ENCODE assay signal across 17 cellular contexts in the genomic region with DNA sequence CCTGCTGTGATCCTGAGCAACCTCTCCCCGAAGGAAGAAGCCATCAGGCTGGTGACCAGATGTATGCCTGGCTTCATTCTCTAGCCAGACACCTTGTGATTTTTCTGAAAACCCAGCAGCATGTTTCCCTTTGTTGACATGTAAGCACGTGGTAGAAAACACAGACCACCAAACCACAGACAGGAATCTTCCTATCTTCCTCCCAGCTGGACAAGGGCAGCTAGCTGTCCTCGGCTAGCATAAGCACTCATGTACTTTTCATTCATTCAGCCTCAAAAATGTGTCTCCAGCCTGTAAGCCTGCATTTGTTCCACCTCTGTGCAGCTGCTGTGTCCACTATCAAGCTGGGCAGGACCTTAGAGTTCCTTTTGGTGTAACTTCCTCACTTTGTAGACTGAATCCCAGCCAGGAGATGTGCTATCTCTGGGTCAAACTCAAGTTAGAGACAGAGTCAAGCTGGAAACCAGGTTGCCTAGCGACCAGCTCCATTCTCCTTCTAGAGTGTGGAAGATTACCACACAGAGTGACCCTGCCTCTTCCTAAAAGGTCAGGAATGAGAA. TPM values are rescaled to one million over a fixed set of nuclear protein-coding genes. Genes with fewer than 3 reads are reported as not detected.
DNase-seq lines count a peak whose midpoint lies in the region; ATAC-seq and TF ChIP-seq lines count a peak whose summit lies in the region.
"Had no signal": no experiment of that assay in that cellular context is flagged by ENCODE, and none has a peak within 500 bp of the region (broad histone marks: within the 10 kb centered on the region; RNA-seq: fewer than 3 reads in every experiment).

No MANE protein-coding gene starts in this region.

- no peak overlapping the region for H3K4me3 Mint-ChIP-seq in endodermal cell
- no peak overlapping the region for H3K4me3 Mint-ChIP-seq in activated naive CD4-positive, alpha-beta T cell treated with anti-CD3 and anti-CD28 coated beads for 36 hours
- H3K4me3 Mint-ChIP-seq: activated naive CD8-positive, alpha-beta T cell had no signal

- no peak overlapping the region for H3K9ac ChIP-seq in endodermal cell (ENCODE audit: extremely low read depth, low read length, poor library complexity, severe bottlenecking)
- H3K9ac ChIP-seq in skeletal muscle satellite cell (ENCODE audit: low read depth, low read length), result no peak overlapping the region

- DNase-seq in NCI-H69 (lab: John Stamatoyannopoulos, UW) (peak; percentile 22), endodermal cell (peak; percentile 66), lung (ENCODE audit: low spot score) (peak; percentile 35), RKO (ENCODE audit: low spot score) (no peak), AG20443 (ENCODE audit: low spot score) (no peak)
- DNase-seq in activated naive CD4-positive, alpha-beta T cell treated with anti-CD3 and anti-CD28 coated beads for 36 hours, result no peak
- DNase-seq: foreskin melanocyte, Kasumi-1, NCI-H2171, T-helper 9 cell had no signal

- intact Hi-C loops in activated naive CD4-positive, alpha-beta T cell treated with anti-CD3 and anti-CD28 coated beads for 36 hours (cut with micrococcal nuclease), result no loop called here

- H3K36me3 ChIP-seq in endodermal cell (ENCODE audit: control insufficient read depth, insufficient read depth, low read length), result no peaks in the 10 kb centered on the region
- H3K36me3 ChIP-seq in lung (ENCODE audit: control insufficient read depth in 2 of 2, insufficient read depth in 2 of 2, low read length in 2 of 2), result no peaks in the 10 kb centered on the region
- H3K36me3 ChIP-seq in skeletal muscle satellite cell (ENCODE audit: insufficient read depth, low read length), result no peaks in the 10 kb centered on the region

- H3K4me3 ChIP-seq in endodermal cell (ENCODE audit: low read length) (no peak overlapping the region), lung (no peak overlapping the region), skeletal muscle satellite cell (ENCODE audit: low read length) (no peak overlapping the region)
- H3K4me3 ChIP-seq: coronary artery, psoas muscle had no signal

- H3K4me1 ChIP-seq in endodermal cell (ENCODE audit: control insufficient read depth, insufficient read depth, low read length) (peaks cover 17% of the 10 kb centered on the region), lung (ENCODE audit: control insufficient read depth in 2 of 2, insufficient read depth in 2 of 2, low read length in 2 of 2) (no peaks in the 10 kb centered on the region), skeletal muscle satellite cell (ENCODE audit: control insufficient read depth, insufficient read depth, low read length) (peaks cover 37% of the 10 kb centered on the region)
- H3K4me1 ChIP-seq: psoas muscle had no signal

- no peaks in the 10 kb centered on the region for H3K36me3 Mint-ChIP-seq in endodermal cell (ENCODE audit: low read depth)
- no peaks in the 10 kb centered on the region for H3K36me3 Mint-ChIP-seq in activated naive CD4-positive, alpha-beta T cell treated with anti-CD3 and anti-CD28 coated beads for 36 hours (ENCODE audit: low read depth)

- TF ChIP-seq CTCF in endodermal cell (conservative IDR thresholded peaks at IDR 0.05) (no peak), lung (IDR thresholded peaks at IDR 0.05; ENCODE audit: control extremely low read depth, extremely low read depth) (no peak)

- H3K4me1 Mint-ChIP-seq in endodermal cell, result peaks cover 33% of the 10 kb centered on the region
- no peaks in the 10 kb centered on the region for H3K4me1 Mint-ChIP-seq in activated naive CD4-positive, alpha-beta T cell treated with anti-CD3 and anti-CD28 coated beads for 36 hours (ENCODE audit: low read depth)

- H3K27ac ChIP-seq in endodermal cell (ENCODE audit: low read depth, low read length), result peak overlapping the region; percentile 75
- no peak overlapping the region for H3K27ac ChIP-seq in lung (ENCODE audit: low read depth in 1 of 2, low read length in 1 of 2)
- H3K27ac ChIP-seq: coronary artery, psoas muscle had no signal

- H3K9me3 ChIP-seq in endodermal cell (ENCODE audit: control insufficient read depth, low read length), result no peaks in the 10 kb centered on the region
- H3K9me3 ChIP-seq in lung (ENCODE audit: control insufficient read depth in 2 of 2, insufficient read depth in 1 of 2, low read length in 1 of 2), result peaks cover 0 to 1% of the 10 kb centered on the region in 2 donors
- no peaks in the 10 kb centered on the region for H3K9me3 ChIP-seq in skeletal muscle satellite cell (replicated peaks; ENCODE audit: low read length)
- H3K9me3 ChIP-seq: psoas muscle had no signal

- no peak overlapping the region for H3K27ac Mint-ChIP-seq in endodermal cell
- H3K27ac Mint-ChIP-seq in activated naive CD4-positive, alpha-beta T cell treated with anti-CD3 and anti-CD28 coated beads for 36 hours, result no peak overlapping the region
- H3K27ac Mint-ChIP-seq: activated naive CD8-positive, alpha-beta T cell had no signal

- no peaks in the 10 kb centered on the region for H3K9me3 Mint-ChIP-seq in endodermal cell
- no peaks in the 10 kb centered on the region for H3K9me3 Mint-ChIP-seq in activated naive CD4-positive, alpha-beta T cell treated with anti-CD3 and anti-CD28 coated beads for 36 hours

- ATAC-seq in lung (ENCODE audit: insufficient read depth, low FRiP score) (no peak), HG03460 (IDR thresholded peaks at IDR 0.05; ENCODE audit: unreplicated experiment) (no peak)

- H3K27me3 Mint-ChIP-seq in endodermal cell (ENCODE audit: insufficient read depth), result peaks cover 3% of the 10 kb centered on the region
- H3K27me3 Mint-ChIP-seq in activated naive CD4-positive, alpha-beta T cell treated with anti-CD3 and anti-CD28 coated beads for 36 hours (ENCODE audit: low read depth), result peaks cover 19% of the 10 kb centered on the region

- CTCF ChIA-PET in activated naive CD4-positive, alpha-beta T cell treated with anti-CD3 and anti-CD28 coated beads for 36 hours (lab: Charles Lee), result interaction anchor here (0.7 to 1.5 kb wide), 3 partner anchors 43 to 175 kb away, joined by 3 to 6 read pairs (median 3); no protein-coding TSS in a partner anchor

- H3K27me3 ChIP-seq in endodermal cell (ENCODE audit: control insufficient read depth, insufficient read depth, low read length, poor library complexity, severe bottlenecking) (no peaks in the 10 kb centered on the region), lung (ENCODE audit: control insufficient read depth, insufficient read depth) (no peaks in the 10 kb centered on the region), skeletal muscle satellite cell (ENCODE audit: control insufficient read depth, insufficient read depth, low read length) (no peaks in the 10 kb centered on the region)

- 82 to 88% methylated on average over 3 to 4 of the region's 4 CpGs for WGBS in endodermal cell (ENCODE audit: insufficient coverage in 1 of 2, insufficient read length in 1 of 2), 2 experiments
- 37 to 40% methylated on average over 4 of the region's 4 CpGs for WGBS in lung, 2 donors

- H3K4me2 ChIP-seq in skeletal muscle satellite cell (ENCODE audit: low read length), result peak overlapping the region; percentile 42

RNA-seq across cellular contexts. Expression of a gene that starts 7.2 kb away (rescaled TPM):
- total RNA-seq in endodermal cell (10 to 100 TPM; 86.5 to 94.4 TPM), lung (10 to 100 TPM; 13.9 to 22.9 TPM)
- polyA plus RNA-seq in endodermal cell (2013, experiment 1 of 2), result 18.3 TPM
- 23.9 TPM for polyA plus RNA-seq in endodermal cell (2013, experiment 2 of 2)
- polyA plus RNA-seq in lung, result 10 to 100 TPM in 1 of 2 donors, 1 to 10 TPM in 1; 5.2 to 10.8 TPM
- total RNA-seq in skeletal muscle satellite cell (2012; rRNA removed), result 272 and 284 TPM in 2 replicates
- total RNA-seq in activated naive CD4-positive, alpha-beta T cell treated with anti-CD3 and anti-CD28 coated beads for 36 hours, result under 1 TPM; 0.14 to 0.15 TPM
- total RNA-seq: lung microvascular endothelial cell, OCI-LY7 had no signal

Comparison
In these comparisons a context has a peak if more than half of its experiments do, and no peak if none do; other contexts are left out.
1. DNase-seq: peak in NCI-H69 (single experiment), endodermal cell (single experiment) and lung (single experiment); none in activated naive CD4-positive, alpha-beta T cell treated with anti-CD3 and anti-CD28 coated beads for 36 hours (single experiment), RKO (single experiment) and AG20443 (single experiment).
2. RNA of a gene that starts 7.2 kb away (total RNA-seq): 86.5 to 94.4 TPM in endodermal cell and 13.9 to 22.9 TPM in lung; 0.14 to 0.15 TPM in activated naive CD4-positive, alpha-beta T cell treated with anti-CD3 and anti-CD28 coated beads for 36 hours; every median in the first group is over 10 times any median in the second.